ENCODE assay signal across 11 cellular contexts in the genomic region with DNA sequence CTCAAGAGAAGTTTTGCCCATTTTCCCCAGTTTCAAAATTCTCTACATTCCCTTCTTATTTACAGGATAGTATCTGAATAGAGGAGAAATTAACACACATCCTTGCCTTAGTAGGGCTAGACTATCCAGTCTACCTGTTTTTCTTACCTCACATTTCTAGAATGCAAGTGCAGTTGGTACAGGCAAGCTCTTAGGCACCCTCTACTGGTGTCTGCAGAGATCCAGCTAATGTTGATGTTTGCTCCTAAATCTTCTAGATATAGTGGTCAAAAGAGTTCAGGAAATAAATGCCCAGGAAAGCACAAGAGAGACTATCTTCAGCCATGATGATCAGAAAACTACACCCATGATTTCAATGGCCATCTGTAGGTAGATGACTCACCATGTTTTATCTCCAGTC.
DNase-seq lines count a peak whose midpoint lies in the region; ATAC-seq and TF ChIP-seq lines count a peak whose summit lies in the region.
"Had no signal": no experiment of that assay in that cellular context is flagged by ENCODE, and none has a peak within 500 bp of the region (broad histone marks: within the 10 kb centered on the region; RNA-seq: fewer than 3 reads in every experiment).

No MANE protein-coding gene starts in this region.

- DNase-seq in AG04449 (ENCODE audit: low read depth, low spot score) (no peak), H4 (ENCODE audit: low spot score) (peak; percentile 42), RWPE2 (ENCODE audit: low spot score) (no peak), glomerular visceral epithelial cell (ENCODE audit: extremely low spot score) (peak; percentile 8), MV-4-11 (lab: John Stamatoyannopoulos, UW) (no peak), middle frontal gyrus (ENCODE audit: extremely low spot score, low spot score) (no peak)
- no peak for DNase-seq in stimulated activated CD8-positive, alpha-beta memory T cell treated with anti-CD3 and anti-CD28 coated beads, Interleukin-4, amount 100 ng/mL, for 48 hours
- DNase-seq: activated naive CD4-positive, alpha-beta T cell treated with Interleukin-2 at 50 U/mL for 16 hours; naive thymus-derived CD8-positive, alpha-beta T cell; NCI-H2107 had no signal

- no peaks in the 10 kb centered on the region for H3K27me3 ChIP-seq in RWPE2 (ENCODE audit: insufficient read depth, poor library complexity, severe bottlenecking)

- CTCF ChIA-PET in AG04449 (lab: Yijun Ruan, JAX), result no interaction called here

- no peaks in the 10 kb centered on the region for H3K4me1 ChIP-seq in RWPE2 (ENCODE audit: insufficient read depth, poor library complexity, severe bottlenecking)

- H3K36me3 ChIP-seq in RWPE2 (ENCODE audit: low read depth), result no peaks in the 10 kb centered on the region

- TF ChIP-seq CTCF in AG04449 (IDR thresholded peaks at IDR 0.05; ENCODE audit: insufficient read depth, low read length, missing control alignments), result peak; percentile 13
- TF ChIP-seq CTCF in RWPE2 (IDR thresholded peaks at IDR 0.05; ENCODE audit: poor library complexity, severe bottlenecking), result peak; percentile 45

- no peaks in the 10 kb centered on the region for H3K9me3 ChIP-seq in RWPE2 (ENCODE audit: severe bottlenecking)

- no peak overlapping the region for H3K4me3 ChIP-seq in AG04449 (ENCODE audit: low read depth, low read length)
- H3K4me3 ChIP-seq in RWPE2 (ENCODE audit: severe bottlenecking), result no peak overlapping the region

- ATAC-seq in RWPE2 (ENCODE audit: low read depth) (peak; percentile 40; the same call in 2 of the 3 replicates), GM19455 (IDR thresholded peaks at IDR 0.05; ENCODE audit: unreplicated experiment) (no peak)
- ATAC-seq: naive thymus-derived CD8-positive, alpha-beta T cell had no signal

- POLR2A ChIA-PET in AG04449 (lab: Yijun Ruan, JAX), result no interaction called here

- H3K27ac ChIP-seq in RWPE2 (ENCODE audit: poor library complexity, severe bottlenecking), result no peak overlapping the region

Comparison
In these comparisons a context has a peak if more than half of its experiments do, and no peak if none do; other contexts are left out.
1. DNase-seq: peak in H4 (single experiment) and glomerular visceral epithelial cell (single experiment); none in AG04449 (single experiment), RWPE2 (single experiment), MV-4-11 (single experiment), middle frontal gyrus (single experiment) and stimulated activated CD8-positive, alpha-beta memory T cell treated with anti-CD3 and anti-CD28 coated beads, Interleukin-4, amount 100 ng/mL, for 48 hours (single experiment).